Comparison of ENCODE assay signal across 8 cellular contexts in genomic region chr19:38850231-38850975, GRCh38. TPM values are rescaled to one million over a fixed set of nuclear protein-coding genes. Genes with fewer than 3 reads are reported as not detected.
DNase-seq lines count a peak whose midpoint lies in the region; ATAC-seq and TF ChIP-seq lines count a peak whose summit lies in the region.

No MANE protein-coding gene starts in this region.

- peak overlapping the region; percentile 92 to 95 for H3K4me3 Mint-ChIP-seq in H9
- peak overlapping the region; percentile 95 for H3K4me3 Mint-ChIP-seq in natural killer cell treated with Interleukin-12 subunit alpha and Interleukin-12 subunit beta and Interleukin-15 and Interleukin-18, amount 100 ng/mL, for 72 hours

- H2BK5ac ChIP-seq in H9 (ENCODE audit: insufficient read length, low read length), result peak overlapping the region; percentile 35

- H3K4me3 ChIP-seq in fibroblast of the aortic adventitia (ENCODE audit: low read depth, low read length), result peak overlapping the region; percentile 84

- peaks cover 22% of the 10 kb centered on the region for H3K36me3 ChIP-seq in ES-I3 (ENCODE audit: insufficient read depth, low read length)

- no peak overlapping the region for H2AFZ ChIP-seq in H9 (ENCODE audit: low read length)

- peak; percentile 80 for TF ChIP-seq POLR2A in Raji (IDR thresholded peaks at IDR 0.05; ENCODE audit: insufficient read depth, low read depth, low read length)

- peaks cover 26% of the 10 kb centered on the region for H3K23me2 ChIP-seq in H9 (ENCODE audit: insufficient read length, low read depth, low read length, poor library complexity, severe bottlenecking)

- H3K4me1 ChIP-seq in ES-I3 (ENCODE audit: insufficient read depth, low read length), result no peaks in the 10 kb centered on the region
- no peaks in the 10 kb centered on the region for H3K4me1 ChIP-seq in H9 (ENCODE audit: insufficient read depth, low read length)

- H3K4me1 Mint-ChIP-seq in H9, result peaks cover 30 to 38% of the 10 kb centered on the region in 2 experiments
- H3K4me1 Mint-ChIP-seq in natural killer cell treated with Interleukin-12 subunit alpha and Interleukin-12 subunit beta and Interleukin-15 and Interleukin-18, amount 100 ng/mL, for 72 hours (ENCODE audit: low read depth in 2 of 2), result peaks cover 49 to 57% of the 10 kb centered on the region in 2 donors

- peaks cover 2% of the 10 kb centered on the region; the same call in 1 of the 2 replicates for H3K27me3 Mint-ChIP-seq in H9 (ENCODE audit: low read depth)
- H3K27me3 Mint-ChIP-seq in natural killer cell treated with Interleukin-12 subunit alpha and Interleukin-12 subunit beta and Interleukin-15 and Interleukin-18, amount 100 ng/mL, for 72 hours, result no peaks in the 10 kb centered on the region

- no peak overlapping the region for H3K56ac ChIP-seq in H9 (ENCODE audit: insufficient read length, low read depth, low read length)

- no peak overlapping the region for H2BK20ac ChIP-seq in H9 (ENCODE audit: low read depth, low read length, poor library complexity, severe bottlenecking)

- peaks cover 7 to 10% of the 10 kb centered on the region in 2 experiments; a peak in 4 of 5 replicates for H3K9me3 Mint-ChIP-seq in H9
- no peaks in the 10 kb centered on the region for H3K9me3 Mint-ChIP-seq in natural killer cell treated with Interleukin-12 subunit alpha and Interleukin-12 subunit beta and Interleukin-15 and Interleukin-18, amount 100 ng/mL, for 72 hours

- peak overlapping the region; percentile 97 for H3K4me2 ChIP-seq in H9 (ENCODE audit: insufficient read depth, insufficient read length, low read length)

- H4K5ac ChIP-seq in H9 (ENCODE audit: insufficient read length, low read depth, low read length), result no peak overlapping the region

- no peak overlapping the region for H4K8ac ChIP-seq in H9 (replicated peaks; ENCODE audit: insufficient read length, low read depth, low read length)

- ATAC-seq in natural killer cell treated with Interleukin-12 subunit alpha and Interleukin-12 subunit beta and Interleukin-15 and Interleukin-18, amount 100 ng/mL, for 72 hours, result peak; percentile 86 to 88

- no peak overlapping the region for H2BK120ac ChIP-seq in H9 (ENCODE audit: low read depth, low read length, poor library complexity, severe bottlenecking)

- H3K27ac Mint-ChIP-seq in H9, result peak overlapping the region; percentile 98 to 100 (median 100)
- peak overlapping the region; percentile 98 for H3K27ac Mint-ChIP-seq in natural killer cell treated with Interleukin-12 subunit alpha and Interleukin-12 subunit beta and Interleukin-15 and Interleukin-18, amount 100 ng/mL, for 72 hours

- H2BK12ac ChIP-seq in H9 (ENCODE audit: insufficient read length, low read depth, low read length), result no peak overlapping the region

- peak overlapping the region; percentile 55 for H3K9ac ChIP-seq in ES-I3 (ENCODE audit: low read depth, low read length)
- H3K9ac ChIP-seq in H9 (ENCODE audit: extremely low read depth, insufficient read length, low read length), result peak overlapping the region; percentile 40

- DNase-seq in H9, result peak; percentile 100
- DNase-seq in M059J (ENCODE audit: low read depth), result peak; percentile 100
- peak; percentile 99 for DNase-seq in activated effector memory CD4-positive, alpha-beta T cell treated with anti-CD3 and anti-CD28 coated beads, Interleukin-2, amount 50 U/mL, for 16 hours
- peak; percentile 100 for DNase-seq in fibroblast of the aortic adventitia (ENCODE audit: low read depth)
- DNase-seq in natural killer cell treated with Interleukin-12 subunit alpha and Interleukin-12 subunit beta and Interleukin-15 and Interleukin-18, amount 100 ng/mL, for 72 hours (ENCODE audit: low spot score), result peak; percentile 100
- peak; percentile 100 for DNase-seq in stimulated activated naive CD4-positive, alpha-beta T cell treated with Interleukin-2 at 50 U/mL for 16 hours (lab: John Stamatoyannopoulos, UW)

- peaks cover 7% of the 10 kb centered on the region for H3K79me1 ChIP-seq in H9 (ENCODE audit: insufficient read depth, low read depth, low read length, poor library complexity, severe bottlenecking)

- H3K27ac ChIP-seq in H9 (ENCODE audit: insufficient read length, low read depth, low read length), result peak overlapping the region; percentile 64

- no peak overlapping the region for H3K23ac ChIP-seq in H9 (ENCODE audit: insufficient read length, low read depth, low read length)

- peaks cover 18% of the 10 kb centered on the region for H3K79me2 ChIP-seq in H9 (ENCODE audit: insufficient read depth, low read length)

- H3K18ac ChIP-seq in H9 (ENCODE audit: insufficient read length, low read depth, low read length), result peak overlapping the region; percentile 87

- peaks cover 2% of the 10 kb centered on the region for H4K20me1 ChIP-seq in H9 (ENCODE audit: control insufficient read depth, insufficient read depth, insufficient read length)

- H3K14ac ChIP-seq in H9 (ENCODE audit: insufficient read depth, low read length), result peak overlapping the region; percentile 71; the same call in 1 of the 2 replicates

- H3T11ph ChIP-seq in H9 (ENCODE audit: low read length), result no peak overlapping the region

- peak; percentile 33; the same call in 2 of the 3 replicates for TF ChIP-seq CTCF in H9 (conservative IDR thresholded peaks at IDR 0.05)
- peak; percentile 32 for TF ChIP-seq CTCF in fibroblast of the aortic adventitia (IDR thresholded peaks at IDR 0.05; ENCODE audit: insufficient read depth, low read length)

- H2BK15ac ChIP-seq in H9 (ENCODE audit: low read depth, low read length), result no peak overlapping the region

- no peak overlapping the region for H2AK5ac ChIP-seq in H9 (ENCODE audit: insufficient read length, low read length)

- WGBS in H9 (ENCODE audit: extremely low coverage, insufficient read length, low lambda C conversion rate), result no CpG with 5 or more reads among the region's 38 CpGs

- no peaks in the 10 kb centered on the region for H3K27me3 ChIP-seq in H9 (ENCODE audit: insufficient read depth, low read length)

- no peak overlapping the region; the same call in 1 of the 2 replicates for H3K4ac ChIP-seq in H9 (ENCODE audit: low read depth, low read length)

- no peaks in the 10 kb centered on the region for H3K9me3 ChIP-seq in ES-I3 (ENCODE audit: control insufficient read depth, insufficient read depth, low read length)
- H3K9me3 ChIP-seq in H9 (ENCODE audit: control insufficient read depth, low read depth, low read length), result no peaks in the 10 kb centered on the region

- no peak overlapping the region for H4K91ac ChIP-seq in H9 (ENCODE audit: insufficient read length, low read depth, low read length)

- H3K36me3 Mint-ChIP-seq in H9 (ENCODE audit: insufficient read depth in 1 of 3, low read depth in 3 of 3), result peaks cover 33 to 41% (median 37%) of the 10 kb centered on the region in 3 experiments
- peaks cover 19% of the 10 kb centered on the region for H3K36me3 Mint-ChIP-seq in natural killer cell treated with Interleukin-12 subunit alpha and Interleukin-12 subunit beta and Interleukin-15 and Interleukin-18, amount 100 ng/mL, for 72 hours

RNA-seq across cellular contexts. Expression of gene HNRNPL, which starts 0.6 kb away (rescaled TPM):
- 704 and 710 TPM in 2 replicates for total RNA-seq in H9 (2021)
- total RNA-seq in M059J (2014; rRNA removed; shearing (Covaris generic)), result 208 and 271 TPM in 2 replicates
- 122 and 254 TPM in 2 replicates for total RNA-seq in fibroblast of the aortic adventitia (ENCODE audit: low replicate concordance)
- 100 to 1,000 TPM; 559 to 561 TPM for total RNA-seq in natural killer cell treated with Interleukin-12 subunit alpha and Interleukin-12 subunit beta and Interleukin-15 and Interleukin-18, amount 100 ng/mL, for 72 hours

RNA-seq across cellular contexts. Expression of gene ECH1, which starts 18.8 kb away (rescaled TPM):
- total RNA-seq in H9 (2021) (141 and 145 TPM in 2 replicates), fibroblast of the aortic adventitia (ENCODE audit: low replicate concordance) (22.0 and 27.1 TPM in 2 replicates)
- total RNA-seq in M059J (2014; rRNA removed; shearing (Covaris generic)), result 31.9 and 33.0 TPM in 2 replicates
- total RNA-seq in natural killer cell treated with Interleukin-12 subunit alpha and Interleukin-12 subunit beta and Interleukin-15 and Interleukin-18, amount 100 ng/mL, for 72 hours, result 100 to 1,000 TPM; 104 to 163 TPM

RNA-seq across cellular contexts. Expression of gene RINL, which starts 27.7 kb away (rescaled TPM):
- 6.4 and 7.3 TPM in 2 replicates for total RNA-seq in H9 (2021)
- total RNA-seq in M059J (2014; rRNA removed; shearing (Covaris generic)), result 0.57 and 1.0 TPM in 2 replicates
- 0.81 and 1.3 TPM in 2 replicates for total RNA-seq in fibroblast of the aortic adventitia (ENCODE audit: low replicate concordance)
- total RNA-seq in natural killer cell treated with Interleukin-12 subunit alpha and Interleukin-12 subunit beta and Interleukin-15 and Interleukin-18, amount 100 ng/mL, for 72 hours, result 10 to 100 TPM; 58.1 to 63.8 TPM

RNA-seq across cellular contexts. Expression of gene LGALS4, which starts 37.7 kb away (rescaled TPM):
- total RNA-seq in H9 (2021) (0.37 and 0.68 TPM in 2 replicates), fibroblast of the aortic adventitia (ENCODE audit: low replicate concordance) (0.82 TPM in 1 of 2 replicates, not detected in the other)
- not detected in 2 replicates for total RNA-seq in M059J (2014; rRNA removed; shearing (Covaris generic))
- 1 to 10 TPM; 1.6 to 1.7 TPM for total RNA-seq in natural killer cell treated with Interleukin-12 subunit alpha and Interleukin-12 subunit beta and Interleukin-15 and Interleukin-18, amount 100 ng/mL, for 72 hours

RNA-seq across cellular contexts. Expression of gene SIRT2, which starts 49.0 kb away (rescaled TPM):
- 8.4 and 9.2 TPM in 2 replicates for total RNA-seq in H9 (2021)
- total RNA-seq in M059J (2014; rRNA removed; shearing (Covaris generic)), result 63.3 and 77.1 TPM in 2 replicates
- 44.9 and 53.8 TPM in 2 replicates for total RNA-seq in fibroblast of the aortic adventitia (ENCODE audit: low replicate concordance)
- total RNA-seq in natural killer cell treated with Interleukin-12 subunit alpha and Interleukin-12 subunit beta and Interleukin-15 and Interleukin-18, amount 100 ng/mL, for 72 hours, result 10 to 100 TPM; 60.9 to 87.3 TPM

Comparison
In these comparisons a context has a peak if more than half of its experiments do, and no peak if none do; other contexts are left out.
1. Peak in every context shown above with its lines: DNase-seq, ATAC-seq, H3K4me3 ChIP-seq and H3K27ac ChIP-seq.